ENCODE assay signal across 14 cellular contexts in the genomic region with DNA sequence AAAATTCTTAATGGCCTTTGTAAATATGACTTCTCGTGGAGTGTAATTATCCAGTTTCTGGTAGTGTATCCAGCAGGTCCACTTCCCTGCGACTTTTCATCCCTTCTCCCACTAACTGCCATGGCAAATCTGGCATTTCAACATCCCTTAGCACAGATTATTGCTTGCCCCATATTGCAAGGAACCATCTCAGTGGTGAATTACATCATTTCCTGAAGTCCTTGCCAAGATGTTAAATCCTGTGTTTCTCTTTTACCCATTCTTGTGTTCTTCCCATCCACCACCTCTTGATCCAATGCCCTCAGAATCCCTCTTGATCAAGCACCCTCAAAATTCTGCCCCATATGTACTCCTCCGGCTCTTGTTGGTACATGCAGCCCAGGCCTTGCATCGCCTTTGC.
A peak's percentile ranks its signal among the peaks of the same experiment; 100 is the strongest.
DNase-seq lines count a peak whose midpoint lies in the region; ATAC-seq and TF ChIP-seq lines count a peak whose summit lies in the region.
"Had no signal": no experiment of that assay in that cellular context is flagged by ENCODE, and none has a peak within 500 bp of the region (broad histone marks: within the 10 kb centered on the region; RNA-seq: fewer than 3 reads in every experiment).

No MANE protein-coding gene starts in this region.

- H3K27ac Mint-ChIP-seq in nephron: peak overlapping the region in 2 of 3 experiments; percentile 68 to 88
- H3K27ac Mint-ChIP-seq in naive thymus-derived CD4-positive, alpha-beta T cell: no peak overlapping the region

- CTCF ChIA-PET in naive thymus-derived CD4-positive, alpha-beta T cell (lab: Charles Lee): no interaction called here

- H3K9me3 ChIP-seq in SK-N-MC (ENCODE audit: low read depth, low read length) (no peaks in the 10 kb centered on the region), osteoblast (ENCODE audit: low read depth, low read length) (no peaks in the 10 kb centered on the region)
- H3K9me3 ChIP-seq in naive thymus-derived CD4-positive, alpha-beta T cell (ENCODE audit: control insufficient read depth in 2 of 3, low read length in 3 of 3): no peaks in the 10 kb centered on the region

- H3K27me3 ChIP-seq in osteoblast (ENCODE audit: insufficient read depth, low read length): peaks cover 7% of the 10 kb centered on the region
- H3K27me3 ChIP-seq in naive thymus-derived CD4-positive, alpha-beta T cell (ENCODE audit: control insufficient read depth in 2 of 2, insufficient read depth in 2 of 2, low read length in 2 of 2): no peaks in the 10 kb centered on the region

- H3K4me3 ChIP-seq in SK-N-MC (no peak overlapping the region), epithelial cell of esophagus (ENCODE audit: low read length) (no peak overlapping the region), osteoblast (ENCODE audit: insufficient read depth, low read length) (no peak overlapping the region)
- H3K4me3 ChIP-seq in naive thymus-derived CD4-positive, alpha-beta T cell (ENCODE audit: low read length): no peak overlapping the region

- TF ChIP-seq CTCF in epithelial cell of esophagus (IDR thresholded peaks at IDR 0.05; ENCODE audit: insufficient read depth, low read depth, low read length, missing control alignments) (no peak), nephron (IDR thresholded peaks at IDR 0.05; ENCODE audit: unreplicated experiment in 3 of 3) (no peak), osteoblast (IDR thresholded peaks at IDR 0.05; ENCODE audit: extremely low read depth, low read depth, low read length) (no peak)

- no peaks in the 10 kb centered on the region for H3K4me1 ChIP-seq in osteoblast (ENCODE audit: insufficient read depth, low read length)
- H3K4me1 ChIP-seq in naive thymus-derived CD4-positive, alpha-beta T cell (ENCODE audit: control insufficient read depth in 2 of 2, insufficient read depth in 2 of 2, low read length in 2 of 2): no peaks in the 10 kb centered on the region

- no peak overlapping the region for H3K27ac ChIP-seq in SK-N-MC
- no peak overlapping the region for H3K27ac ChIP-seq in osteoblast (ENCODE audit: low read depth, low read length)
- no peak overlapping the region for H3K27ac ChIP-seq in naive thymus-derived CD4-positive, alpha-beta T cell (ENCODE audit: low read depth, low read length)

- H3K9ac ChIP-seq in SK-N-MC (ENCODE audit: insufficient read length): no peak overlapping the region

- H3K4me2 ChIP-seq in osteoblast (ENCODE audit: insufficient read depth, low read length): no peak overlapping the region

- peaks cover 54% of the 10 kb centered on the region for H3K4me1 Mint-ChIP-seq in nephron
- peaks cover 0 to 3% (median 0%) of the 10 kb centered on the region in 7 donors for H3K4me1 Mint-ChIP-seq in naive thymus-derived CD4-positive, alpha-beta T cell

- H3K9me3 Mint-ChIP-seq in nephron: no peaks in the 10 kb centered on the region
- no peaks in the 10 kb centered on the region for H3K9me3 Mint-ChIP-seq in naive thymus-derived CD4-positive, alpha-beta T cell

- peak; percentile 7 for DNase-seq in EH (ENCODE audit: low read depth)
- DNase-seq in SK-N-MC (ENCODE audit: low read depth, low spot score): peak; percentile 44
- peak; percentile 4 for DNase-seq in epithelial cell of esophagus (ENCODE audit: low read depth)
- no peak for DNase-seq in NCI-H345 (lab: John Stamatoyannopoulos, UW)
- DNase-seq in left colon: no peak
- DNase-seq in osteoblast (ENCODE audit: insufficient read length, low spot score, missing footprints): no peak
- DNase-seq in naive thymus-derived CD4-positive, alpha-beta T cell: no peak
- DNase-seq: Kasumi-1, NCI-H1417 treated with DMSO at 0.1 percent for 48 hours, NCI-H2227 treated with DMSO at 0.1 percent for 48 hours, NCI-H526 treated with DMSO at 0.1 percent for 48 hours, PC-3 had no signal

- no peaks in the 10 kb centered on the region for H3K36me3 Mint-ChIP-seq in nephron (ENCODE audit: low read depth)
- no peaks in the 10 kb centered on the region for H3K36me3 Mint-ChIP-seq in naive thymus-derived CD4-positive, alpha-beta T cell

- ATAC-seq in left colon: no peak
- no peak for ATAC-seq in naive thymus-derived CD4-positive, alpha-beta T cell
- ATAC-seq: HCT116, PC-3 had no signal

- POLR2A ChIA-PET in naive thymus-derived CD4-positive, alpha-beta T cell (lab: Charles Lee): no interaction called here

- H4K20me1 ChIP-seq in osteoblast (ENCODE audit: insufficient read depth, low read length): no peaks in the 10 kb centered on the region

- no peak overlapping the region for H2AFZ ChIP-seq in osteoblast (ENCODE audit: low read length)

- H3K79me2 ChIP-seq in osteoblast (ENCODE audit: insufficient read depth, low read length): no peaks in the 10 kb centered on the region

- no peaks in the 10 kb centered on the region for H3K27me3 Mint-ChIP-seq in nephron (ENCODE audit: low read depth)
- peaks cover 0 to 4% (median 0%) of the 10 kb centered on the region in 5 donors for H3K27me3 Mint-ChIP-seq in naive thymus-derived CD4-positive, alpha-beta T cell

- H3K4me3 Mint-ChIP-seq in nephron: no peak overlapping the region
- no peak overlapping the region for H3K4me3 Mint-ChIP-seq in naive thymus-derived CD4-positive, alpha-beta T cell

- intact Hi-C loops in left colon (cut with DNase I, micrococcal nuclease): no loop called here
- intact Hi-C loops in naive thymus-derived CD4-positive, alpha-beta T cell (cut with micrococcal nuclease): no loop called here

- H3K36me3 ChIP-seq in SK-N-MC (ENCODE audit: insufficient read depth, low read length) (no peaks in the 10 kb centered on the region), osteoblast (ENCODE audit: insufficient read depth, low read length) (no peaks in the 10 kb centered on the region)
- H3K36me3 ChIP-seq in naive thymus-derived CD4-positive, alpha-beta T cell (ENCODE audit: control insufficient read depth in 2 of 3, insufficient read depth in 3 of 3, low read length in 3 of 3): no peaks in the 10 kb centered on the region

Comparison
In these comparisons a context has a peak if more than half of its experiments do, and no peak if none do; other contexts are left out.
1. DNase-seq: peak in EH (single experiment), SK-N-MC (single experiment) and epithelial cell of esophagus (single experiment); none in NCI-H345 (single experiment), left colon (0 of 2), osteoblast (single experiment) and naive thymus-derived CD4-positive, alpha-beta T cell (0 of 9).
2. H3K27ac Mint-ChIP-seq: peak in nephron (2 of 3); none in naive thymus-derived CD4-positive, alpha-beta T cell (0 of 9).